ENCODE assay signal across 33 cellular contexts in the genomic region with DNA sequence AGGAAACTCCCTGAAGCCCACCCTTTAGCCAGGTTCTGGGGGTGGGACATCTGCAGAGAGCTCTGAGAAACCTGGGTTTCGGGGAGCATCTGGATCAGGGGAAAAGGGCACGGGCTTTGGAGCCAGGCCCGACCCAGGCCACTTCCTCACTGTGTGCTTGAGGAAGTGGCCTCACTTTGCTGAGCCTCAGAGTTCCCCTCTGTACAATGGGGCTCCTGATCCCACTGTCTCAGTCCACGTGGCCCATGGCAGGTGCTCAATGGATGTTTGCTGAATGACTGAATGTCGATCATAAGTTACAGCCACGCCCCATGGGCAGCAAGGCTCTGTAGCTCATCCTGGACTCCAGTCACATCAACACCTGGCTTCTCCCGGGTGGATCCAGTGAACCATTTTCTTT. TPM values are rescaled to one million over a fixed set of nuclear protein-coding genes. Genes with fewer than 3 reads are reported as not detected.
"Had no signal": no experiment of that assay in that cellular context is flagged by ENCODE, and none has a peak within 500 bp of the region (broad histone marks: within the 10 kb centered on the region; RNA-seq: fewer than 3 reads in every experiment).

No MANE protein-coding gene starts in this region.

- H3K36me3 ChIP-seq: neural progenitor cell, ovary, transverse colon had no signal

- H3K4me2 ChIP-seq: hepatocyte, neural progenitor cell had no signal

- H3K27ac Mint-ChIP-seq: mesothelial cell of epicardium; neural progenitor cell; stimulated activated memory B cell treated with anti-CD40 and anti-IgM and Interleukin-4, amounts not matched to agents 10 μg/mL and 1 μg/mL and 100 μg/mL, for 72 hours; stimulated activated naive CD8-positive, alpha-beta T cell treated with anti-CD3 and anti-CD28 coated beads, Interleukin-15, Interleukin-2, amounts not matched to agents 100 ng/mL and 50 ng/mL, for 24 hours had no signal

- H3K36me3 Mint-ChIP-seq: mesothelial cell of epicardium; neural progenitor cell; stimulated activated memory B cell treated with anti-CD40 and anti-IgM and Interleukin-4, amounts not matched to agents 10 μg/mL and 1 μg/mL and 100 μg/mL, for 72 hours had no signal

- H3K4me3 Mint-ChIP-seq: mesothelial cell of epicardium; naive thymus-derived CD4-positive, alpha-beta T cell; nephron; neural progenitor cell; stimulated activated memory B cell treated with anti-CD40 and anti-IgM and Interleukin-4, amounts not matched to agents 10 μg/mL and 1 μg/mL and 100 μg/mL, for 72 hours; stimulated activated naive CD8-positive, alpha-beta T cell treated with anti-CD3 and anti-CD28 coated beads, Interleukin-15, Interleukin-2, amounts not matched to agents 100 ng/mL and 50 ng/mL, for 24 hours had no signal

- H3K4me1 ChIP-seq: esophagus muscularis mucosa, foreskin keratinocyte, gastroesophageal sphincter, heart left ventricle, left lung, psoas muscle, spleen, transverse colon had no signal

- H3K27me3 ChIP-seq: esophagus muscularis mucosa, foreskin keratinocyte, gastroesophageal sphincter, heart left ventricle, hepatocyte, left lung, neural progenitor cell, ovary, transverse colon had no signal

- DNase-seq: dermis blood vessel endothelial cell; effector memory CD4-positive, alpha-beta T cell; foreskin keratinocyte; heart left ventricle; kidney; left lung; mesenchymal stem cell; naive thymus-derived CD4-positive, alpha-beta T cell; nucleus accumbens; ovary; psoas muscle; spleen; stimulated activated CD4-positive, alpha-beta T cell treated with anti-CD3 and anti-CD28 coated beads, Interleukin-4, amount 100 ng/mL, for 4 hours; transverse colon had no signal

- H3K27me3 Mint-ChIP-seq: naive thymus-derived CD4-positive, alpha-beta T cell; stimulated activated naive CD8-positive, alpha-beta T cell treated with anti-CD3 and anti-CD28 coated beads, Interleukin-15, Interleukin-2, amounts not matched to agents 100 ng/mL and 50 ng/mL, for 24 hours had no signal

- FAIRE-seq: endothelial cell of umbilical vein, kidney had no signal

- H3K4me3 ChIP-seq: coronary artery, esophagus muscularis mucosa, gastroesophageal sphincter, heart left ventricle, hepatocyte, left lung, neural progenitor cell, ovary, psoas muscle, skin epidermis, spleen, thoracic aorta, transverse colon had no signal

- H3K27ac ChIP-seq: coronary artery, esophagus muscularis mucosa, foreskin keratinocyte, gastroesophageal sphincter, heart left ventricle, hepatocyte, left lung, neural progenitor cell, ovary, psoas muscle, skin epidermis, spleen, thoracic aorta, transverse colon had no signal

- H3K4me1 Mint-ChIP-seq: mesothelial cell of epicardium; stimulated activated memory B cell treated with anti-CD40 and anti-IgM and Interleukin-4, amounts not matched to agents 10 μg/mL and 1 μg/mL and 100 μg/mL, for 72 hours had no signal

- H3K9ac ChIP-seq: neural progenitor cell had no signal

- H3K9me3 ChIP-seq: esophagus muscularis mucosa, gastroesophageal sphincter, heart left ventricle, left lung, ovary, psoas muscle, spleen, thoracic aorta, transverse colon had no signal

- ATAC-seq: foreskin keratinocyte; gastroesophageal sphincter; heart left ventricle; left lung; naive thymus-derived CD4-positive, alpha-beta T cell; right cardiac atrium had no signal

- H3K9me3 Mint-ChIP-seq: mesothelial cell of epicardium; nephron; neural progenitor cell; stimulated activated memory B cell treated with anti-CD40 and anti-IgM and Interleukin-4, amounts not matched to agents 10 μg/mL and 1 μg/mL and 100 μg/mL, for 72 hours; stimulated activated naive CD8-positive, alpha-beta T cell treated with anti-CD3 and anti-CD28 coated beads, Interleukin-15, Interleukin-2, amounts not matched to agents 100 ng/mL and 50 ng/mL, for 24 hours had no signal

RNA-seq across cellular contexts. Expression of a gene that starts 1.3 kb away (rescaled TPM):
- total RNA-seq: dermis blood vessel endothelial cell; epithelial cell of proximal tubule; esophagus muscularis mucosa; fibroblast of lung; foreskin keratinocyte; gastroesophageal sphincter; hepatocyte; kidney; naive thymus-derived CD4-positive, alpha-beta T cell; renal cortical epithelial cell; right cardiac atrium; spleen; ureter had no signal
- polyA plus RNA-seq: fibroblast of lung; heart left ventricle; hepatocyte; naive thymus-derived CD4-positive, alpha-beta T cell; ovary had no signal

RNA-seq across cellular contexts. Expression of a gene that starts 18.5 kb away (rescaled TPM):
- total RNA-seq: dermis blood vessel endothelial cell; epithelial cell of proximal tubule; fibroblast of lung; foreskin keratinocyte; gastroesophageal sphincter; heart left ventricle; kidney; left lung; lung microvascular endothelial cell; mesothelial cell of epicardium; mucosa of gallbladder; naive thymus-derived CD4-positive, alpha-beta T cell; psoas muscle; right cardiac atrium had no signal
- polyA plus RNA-seq: fibroblast of lung; heart left ventricle; hepatocyte; naive thymus-derived CD4-positive, alpha-beta T cell; right cardiac atrium had no signal
